Comparison of ENCODE assay signal across 24 cellular contexts in genomic region chr10:42768581-42769152, GRCh38.
"Had no signal": no experiment of that assay in that cellular context is flagged by ENCODE, and none has a peak within 500 bp of the region (broad histone marks: within the 10 kb centered on the region; RNA-seq: fewer than 3 reads in every experiment).

No MANE protein-coding gene starts in this region.

- ATAC-seq: activated CD8-positive, alpha-beta T cell treated with anti-CD3 and anti-CD28 coated beads for 36 hours; activated naive CD4-positive, alpha-beta T cell treated with anti-CD3 and anti-CD28 coated beads, Interleukin-2, amount 50 U/mL, for 72 hours; body of pancreas had no signal

- H3K27me3 ChIP-seq: adrenal gland, body of pancreas, breast epithelium, MG63, SJCRH30 had no signal

- H3K4me1 ChIP-seq: adrenal gland, body of pancreas, breast epithelium, SJCRH30 had no signal

- H3K9me3 ChIP-seq: adrenal gland, body of pancreas, MG63, SJCRH30 had no signal

- H3K4me3 ChIP-seq: adrenal gland, body of pancreas, breast epithelium, MG63, SJCRH30, SK-N-MC had no signal

- H3K27ac ChIP-seq: adrenal gland, body of pancreas, breast epithelium, SJCRH30, SK-N-MC had no signal

- H3K36me3 ChIP-seq: adrenal gland, breast epithelium, MG63, SJCRH30 had no signal

- DNase-seq: activated CD4-positive, alpha-beta T cell treated with anti-CD3 and anti-CD28 coated beads, Interleukin-2, amount 10 ng/mL, durations not matched to agents 24 days and 14 days; activated CD4-positive, alpha-beta T cell treated with anti-CD3 and anti-CD28 coated beads, Interleukin-2, amount 50 U/mL, for 4 hours; activated CD8-positive, alpha-beta T cell treated with anti-CD3 and anti-CD28 coated beads for 36 hours; activated gamma-delta T cell; activated naive CD4-positive, alpha-beta T cell treated with anti-CD3 and anti-CD28 coated beads for 36 hours; activated T-cell treated with anti-CD3 and anti-CD28 coated beads, Interleukin-2, amount 50 U/mL, for 1 hour; body of pancreas; Kasumi-1; MG63; NCI-H1048; NCI-H1105 treated with DMSO at 0.1 percent for 48 hours; NCI-H1436; NCI-H1694; NCI-H1930; NCI-H2081 treated with DMSO at 0.1 percent for 48 hours; NCI-H345; NCI-H524 treated with DMSO at 0.1 percent for 48 hours; SHP77; SJCRH30; T1000 had no signal
